Comparison of ENCODE assay signal across 9 cellular contexts in genomic region chr3:194300392-194300758, GRCh38. TPM values are rescaled to one million over a fixed set of nuclear protein-coding genes. Genes with fewer than 3 reads are reported as not detected.
DNase-seq lines count a peak whose midpoint lies in the region; ATAC-seq and TF ChIP-seq lines count a peak whose summit lies in the region.
"Had no signal": no experiment of that assay in that cellular context is flagged by ENCODE, and none has a peak within 500 bp of the region (broad histone marks: within the 10 kb centered on the region; RNA-seq: fewer than 3 reads in every experiment).

No MANE protein-coding gene starts in this region.

- no peak overlapping the region for H3K4me2 ChIP-seq in mesendoderm (ENCODE audit: low read length)

- H4K5ac ChIP-seq in mesendoderm (ENCODE audit: low read length): no peak overlapping the region

- peaks cover 6 to 27% (median 15%) of the 10 kb centered on the region in 3 donors for H3K4me1 ChIP-seq in esophagus squamous epithelium
- peaks cover 1% of the 10 kb centered on the region for H3K4me1 ChIP-seq in mesendoderm (ENCODE audit: control insufficient read depth, low read depth, low read length)
- peaks cover 19% of the 10 kb centered on the region for H3K4me1 ChIP-seq in vagina

- peak overlapping the region; percentile 73 for H3K4ac ChIP-seq in mesendoderm (ENCODE audit: low read depth, low read length)

- H2BK5ac ChIP-seq in mesendoderm (ENCODE audit: low read length): peak overlapping the region; percentile 66

- H2AK5ac ChIP-seq in mesendoderm (ENCODE audit: low read length): no peak overlapping the region

- H3K4me3 ChIP-seq in esophagus squamous epithelium (no peak overlapping the region), mesendoderm (ENCODE audit: low read length) (no peak overlapping the region), vagina (no peak overlapping the region)

- H4K8ac ChIP-seq in mesendoderm (ENCODE audit: low read depth, low read length): no peak overlapping the region

- H3K4me3 Mint-ChIP-seq in T-helper 1 cell treated with Interleukin-12 subunit alpha and Interleukin-12 subunit beta and Interleukin-4 antibody, amounts not matched to agents 30 μg/mL and 1 μg/mL, for 36 hours: no peak overlapping the region

- TF ChIP-seq POLR2A in esophagus squamous epithelium (IDR thresholded peaks at IDR 0.05) (no peak), vagina (IDR thresholded peaks at IDR 0.05) (no peak)

- H3K27ac Mint-ChIP-seq in T-helper 1 cell treated with Interleukin-12 subunit alpha and Interleukin-12 subunit beta and Interleukin-4 antibody, amounts not matched to agents 30 μg/mL and 1 μg/mL, for 36 hours: peak overlapping the region; percentile 7

- H2BK120ac ChIP-seq in mesendoderm (ENCODE audit: low read depth, low read length): no peak overlapping the region

- no peaks in the 10 kb centered on the region for H3K79me1 ChIP-seq in mesendoderm (ENCODE audit: low read length)

- H3K9me3 Mint-ChIP-seq in T-helper 1 cell treated with Interleukin-12 subunit alpha and Interleukin-12 subunit beta and Interleukin-4 antibody, amounts not matched to agents 30 μg/mL and 1 μg/mL, for 36 hours: peaks cover 12% of the 10 kb centered on the region

- H3K27me3 ChIP-seq in esophagus squamous epithelium (peaks cover 0 to 23% (median 0%) of the 10 kb centered on the region in 4 donors), mesendoderm (ENCODE audit: insufficient read depth, low read length, poor library complexity) (no peaks in the 10 kb centered on the region), vagina (no peaks in the 10 kb centered on the region)

- H3K9ac ChIP-seq in mesendoderm (ENCODE audit: low read length): peak overlapping the region; percentile 43

- H3K56ac ChIP-seq in mesendoderm (ENCODE audit: low read length): peak overlapping the region; percentile 78

- 43 to 46% methylated on average over 3 to 9 of the region's 12 CpGs for WGBS in esophagus squamous epithelium, 2 donors
- no CpG with 5 or more reads among the region's 12 CpGs for WGBS in mesendoderm (ENCODE audit: extremely low coverage, insufficient coverage, low lambda C conversion rate)

- peaks cover 22% of the 10 kb centered on the region for H3K36me3 Mint-ChIP-seq in T-helper 1 cell treated with Interleukin-12 subunit alpha and Interleukin-12 subunit beta and Interleukin-4 antibody, amounts not matched to agents 30 μg/mL and 1 μg/mL, for 36 hours (ENCODE audit: low read depth)

- TF ChIP-seq CTCF in esophagus squamous epithelium (IDR thresholded peaks at IDR 0.05) (peak in 1 of 6 experiments; percentile 24), vagina (IDR thresholded peaks at IDR 0.05) (no peak)

- intact Hi-C loops in esophagus squamous epithelium (cut with DNase I) (no loop called here), vagina (cut with DNase I) (no loop called here)

- peaks cover 16% of the 10 kb centered on the region for H3K4me1 Mint-ChIP-seq in T-helper 1 cell treated with Interleukin-12 subunit alpha and Interleukin-12 subunit beta and Interleukin-4 antibody, amounts not matched to agents 30 μg/mL and 1 μg/mL, for 36 hours (ENCODE audit: low read depth)

- no peaks in the 10 kb centered on the region for H3K36me3 ChIP-seq in esophagus squamous epithelium
- no peaks in the 10 kb centered on the region for H3K36me3 ChIP-seq in mesendoderm (ENCODE audit: control insufficient read depth, insufficient read depth, low read length)
- no peaks in the 10 kb centered on the region for H3K36me3 ChIP-seq in vagina

- peak overlapping the region; percentile 11 for H3K18ac ChIP-seq in mesendoderm (ENCODE audit: low read length)

- H3K27ac ChIP-seq in esophagus squamous epithelium: peak overlapping the region; percentile 42 to 84 (median 76)
- H3K27ac ChIP-seq in mesendoderm (ENCODE audit: low read depth, low read length): peak overlapping the region; percentile 2
- H3K27ac ChIP-seq in vagina: peak overlapping the region; percentile 66

- no peak overlapping the region for H3K23ac ChIP-seq in mesendoderm (ENCODE audit: low read length)

- H3K9me3 ChIP-seq in esophagus squamous epithelium: no peaks in the 10 kb centered on the region
- H3K9me3 ChIP-seq in vagina: no peaks in the 10 kb centered on the region

- DNase-seq in T-helper 1 cell (no peak), esophagus squamous epithelium (lab: John Stamatoyannopoulos, UW) (no peak), mesendoderm (peak; percentile 98), vagina (ENCODE audit: extremely low spot score in 2 of 2) (no peak), NAMALWA (ENCODE audit: low spot score) (no peak)
- DNase-seq in activated CD4-positive, alpha-beta T cell treated with anti-CD3 and anti-CD28 coated beads, Interleukin-2, amount 50 U/mL, for 4 hours: no peak
- DNase-seq: activated CD4-positive, CD25-positive, alpha-beta regulatory T cell treated with anti-CD3 and anti-CD28 coated beads, Interleukin-2, amount 50 U/mL, for 72 hours had no signal

- no peaks in the 10 kb centered on the region for H3K79me2 ChIP-seq in mesendoderm (ENCODE audit: control insufficient read depth, insufficient read depth, low read length)

- no peak for ATAC-seq in HG02885 (IDR thresholded peaks at IDR 0.05; ENCODE audit: poor library complexity, unreplicated experiment)

- H3K27me3 Mint-ChIP-seq in T-helper 1 cell treated with Interleukin-12 subunit alpha and Interleukin-12 subunit beta and Interleukin-4 antibody, amounts not matched to agents 30 μg/mL and 1 μg/mL, for 36 hours (ENCODE audit: low read depth): no peaks in the 10 kb centered on the region

- no peak overlapping the region for H2BK15ac ChIP-seq in mesendoderm (replicated peaks; ENCODE audit: low read depth)

RNA-seq across cellular contexts. Expression of gene CPN2, which starts 50.8 kb away (rescaled TPM):
- total RNA-seq in esophagus squamous epithelium (not detected), vagina (not detected)
- polyA plus RNA-seq in mesendoderm (2013, experiment 1 of 2): 0.01 TPM
- 0.01 TPM for polyA plus RNA-seq in mesendoderm (2013, experiment 2 of 2)

Comparison
In these comparisons a context has a peak if more than half of its experiments do, and no peak if none do; other contexts are left out.
1. H3K27ac ChIP-seq: peak in every context shown above with its lines; median percentile 76 in esophagus squamous epithelium; 66 in vagina; 2 in mesendoderm.